In the genomic region with DNA sequence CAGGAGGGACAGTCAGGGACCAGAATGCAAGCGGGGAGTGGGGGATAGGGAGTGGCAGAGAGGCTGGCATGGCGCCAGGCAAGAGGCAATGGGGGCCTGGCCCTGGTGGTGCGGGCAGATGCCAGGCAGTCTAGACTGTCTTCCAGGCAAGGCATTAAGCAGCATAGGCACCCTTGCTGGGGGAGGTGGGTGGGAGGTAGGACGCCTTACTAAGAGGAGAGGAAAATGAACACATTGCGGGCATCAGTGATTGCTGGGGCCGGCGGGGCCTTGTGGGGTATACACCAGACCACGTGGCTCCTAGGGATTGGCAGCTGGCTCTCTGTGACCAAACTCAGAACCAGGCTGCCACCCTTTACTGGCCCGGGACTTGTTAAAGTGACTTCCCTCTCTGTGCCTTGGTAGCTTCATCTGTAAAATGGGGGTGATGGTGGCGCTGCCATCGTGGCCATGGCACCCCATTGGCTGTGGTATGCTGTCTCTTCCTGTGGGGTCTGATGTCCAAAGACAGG, we compare ENCODE assay signal across 10 cellular contexts. TPM values are rescaled to one million over a fixed set of nuclear protein-coding genes. Genes with fewer than 3 reads are reported as not detected.
A peak's percentile ranks its signal among the peaks of the same experiment; 100 is the strongest.
DNase-seq lines count a peak whose midpoint lies in the region; ATAC-seq and TF ChIP-seq lines count a peak whose summit lies in the region.
"Had no signal": no experiment of that assay in that cellular context is flagged by ENCODE, and none has a peak within 500 bp of the region (broad histone marks: within the 10 kb centered on the region; RNA-seq: fewer than 3 reads in every experiment).

No MANE protein-coding gene starts in this region.

- no peaks in the 10 kb centered on the region for H3K27me3 Mint-ChIP-seq in brain
- H3K27me3 Mint-ChIP-seq in nephron (ENCODE audit: low read depth), result no peaks in the 10 kb centered on the region

- intact Hi-C loops in HCT116 (cut with micrococcal nuclease), result no loop called here

- H3K4me3 Mint-ChIP-seq in brain (no peak overlapping the region), nephron (peak overlapping the region in 1 of 3 experiments; percentile 40)

- H3K9ac ChIP-seq in HCT116 (ENCODE audit: low read length), result no peak overlapping the region
- H3K9ac ChIP-seq in mesendoderm (ENCODE audit: low read length), result no peak overlapping the region

- TF ChIP-seq RAD21 in HCT116 (IDR thresholded peaks at IDR 0.05; ENCODE audit: low read depth), result no peak

- no peak overlapping the region for H2AK5ac ChIP-seq in mesendoderm (ENCODE audit: low read length)

- RAD21 ChIA-PET in HCT116 (lab: Charles Lee; ENCODE audit: low non-redundant PET in 1 of 2, low total read pairs in 2 of 2, uncharacterized antibody in 2 of 2, unreplicated experiment in 2 of 2), result no interaction called here

- CTCF ChIA-PET in HCT116 (lab: Charles Lee), result no interaction called here

- H3K9me3 Mint-ChIP-seq in brain (no peaks in the 10 kb centered on the region), nephron (no peaks in the 10 kb centered on the region)

- no peak overlapping the region for H3K4ac ChIP-seq in mesendoderm (ENCODE audit: low read depth, low read length)

- peaks cover 51% of the 10 kb centered on the region for H3K79me2 ChIP-seq in HCT116 (ENCODE audit: insufficient read depth, low read length)
- H3K79me2 ChIP-seq in mesendoderm (ENCODE audit: control insufficient read depth, insufficient read depth, low read length), result peaks cover 2% of the 10 kb centered on the region

- H2AFZ ChIP-seq in HCT116 (ENCODE audit: low read depth, low read length, poor library complexity, severe bottlenecking), result no peak overlapping the region

- no peak for DNase-seq in HCT116 (ENCODE audit: low read depth, low spot score)
- no peak for DNase-seq in NOMO-1 (lab: John Stamatoyannopoulos, UW; ENCODE audit: unreplicated experiment in 2 of 2)
- DNase-seq in mesendoderm, result no peak
- no peak for DNase-seq in iPS-NIHi7 (ENCODE audit: extremely low spot score)
- DNase-seq: NCI-H1417 treated with DMSO at 0.1 percent for 48 hours; stimulated activated naive CD4-positive, alpha-beta T cell treated with Interleukin-2 at 50 U/mL for 16 hours had no signal

- H3K4me1 Mint-ChIP-seq in brain (peaks cover 38% of the 10 kb centered on the region), nephron (peaks cover 27% of the 10 kb centered on the region)

- H3K36me3 Mint-ChIP-seq in brain, result peaks cover 28% of the 10 kb centered on the region
- peaks cover 19% of the 10 kb centered on the region for H3K36me3 Mint-ChIP-seq in nephron (ENCODE audit: low read depth)

- no peak overlapping the region for H3K56ac ChIP-seq in mesendoderm (ENCODE audit: low read length)

- no peak for TF ChIP-seq POLR2A in HCT116 (IDR thresholded peaks at IDR 0.05; ENCODE audit: borderline replicate concordance, extremely low read depth, insufficient read depth, insufficient read length)

- no peak overlapping the region for H3K23ac ChIP-seq in mesendoderm (ENCODE audit: low read length)

- H2BK5ac ChIP-seq in mesendoderm (ENCODE audit: low read length), result no peak overlapping the region

- H3K4me1 ChIP-seq in HCT116 (ENCODE audit: control insufficient read depth in 1 of 2, insufficient read depth in 2 of 2, low read length in 2 of 2) (peaks cover 46 to 58% of the 10 kb centered on the region in 2 experiments), mesendoderm (ENCODE audit: control insufficient read depth, low read depth, low read length) (peaks cover 4% of the 10 kb centered on the region)

- BruUV-seq in HCT116 (replicated peaks; lab: Mats Ljungman, UMichigan), result no TSS peak

- no peak overlapping the region for H4K5ac ChIP-seq in mesendoderm (ENCODE audit: low read length)

- peak overlapping the region; percentile 1; the same call in 1 of the 2 replicates for H3K27ac ChIP-seq in C4-2B
- H3K27ac ChIP-seq in HCT116 (ENCODE audit: low read depth, low read length), result peak overlapping the region; percentile 20; the same call in 1 of the 2 replicates
- no peak overlapping the region for H3K27ac ChIP-seq in mesendoderm (ENCODE audit: low read depth, low read length)

- no peak overlapping the region for H4K8ac ChIP-seq in mesendoderm (ENCODE audit: low read depth, low read length)

- H3K4me3 ChIP-seq in HCT116 (replicated peaks in 1 of 2; ENCODE audit: low read depth in 1 of 2, low read length in 2 of 2) (no peak overlapping the region), mesendoderm (ENCODE audit: low read length) (no peak overlapping the region)

- no peaks in the 10 kb centered on the region for H4K20me1 ChIP-seq in HCT116 (ENCODE audit: insufficient read depth)

- H3K9me2 ChIP-seq in HCT116 (ENCODE audit: insufficient read depth), result no peaks in the 10 kb centered on the region

- TF ChIP-seq CTCF in C4-2B (conservative IDR thresholded peaks at IDR 0.05) (no peak), HCT116 (IDR thresholded peaks at IDR 0.05 in 2 of 3, conservative IDR thresholded peaks at IDR 0.05 in 1 of 3; ENCODE audit: borderline replicate concordance in 1 of 3, insufficient read depth in 1 of 3, low read depth in 2 of 3, low read length in 2 of 3) (no peak), brain (conservative IDR thresholded peaks at IDR 0.05) (no peak), nephron (IDR thresholded peaks at IDR 0.05; ENCODE audit: unreplicated experiment in 3 of 3) (no peak)

- no peak overlapping the region for H2BK120ac ChIP-seq in mesendoderm (ENCODE audit: low read depth, low read length)

- H3K36me3 ChIP-seq in HCT116 (ENCODE audit: control insufficient read depth in 1 of 2, insufficient read depth in 2 of 2, low read length in 2 of 2), result peaks cover 5 to 8% of the 10 kb centered on the region in 2 experiments; a peak in 3 of 4 replicates
- H3K36me3 ChIP-seq in mesendoderm (ENCODE audit: control insufficient read depth, insufficient read depth, low read length), result peaks cover 5% of the 10 kb centered on the region

- ATAC-seq in HCT116 (no peak), HG03342 (IDR thresholded peaks at IDR 0.05; ENCODE audit: unreplicated experiment) (no peak)

- H3K18ac ChIP-seq in mesendoderm (ENCODE audit: low read length), result no peak overlapping the region

- POLR2A ChIA-PET in HCT116 (lab: Charles Lee), result no interaction called here

- no peak overlapping the region for H2BK15ac ChIP-seq in mesendoderm (replicated peaks; ENCODE audit: low read depth)

- peak overlapping the region; percentile 10 to 74 (median 54) for H3K27ac Mint-ChIP-seq in brain
- peak overlapping the region; percentile 95 to 99 (median 96) for H3K27ac Mint-ChIP-seq in nephron

- no peaks in the 10 kb centered on the region for H3K9me3 ChIP-seq in HCT116 (ENCODE audit: control insufficient read depth in 1 of 2, insufficient read depth in 1 of 2, low read depth in 1 of 2, low read length in 2 of 2)

- H3K27me3 ChIP-seq in HCT116 (ENCODE audit: insufficient read depth, low read length), result no peaks in the 10 kb centered on the region
- H3K27me3 ChIP-seq in mesendoderm (ENCODE audit: insufficient read depth, low read length, poor library complexity), result no peaks in the 10 kb centered on the region

- WGBS in mesendoderm (ENCODE audit: extremely low coverage, insufficient coverage, low lambda C conversion rate), result no CpG with 5 or more reads among the region's 11 CpGs

- peaks cover 7% of the 10 kb centered on the region for H3K79me1 ChIP-seq in mesendoderm (ENCODE audit: low read length)

- H3K4me2 ChIP-seq in HCT116 (ENCODE audit: low read length), result no peak overlapping the region
- H3K4me2 ChIP-seq in mesendoderm (ENCODE audit: low read length), result no peak overlapping the region

TF ChIP-seq in HCT116, 20 proteins besides CTCF, POLR2A, EP300 and RAD21 (continues in another document):
- no peak for TF ChIP-seq EZH2 (IDR thresholded peaks at IDR 0.05)
- TF ChIP-seq ZNF274 (IDR thresholded peaks at IDR 0.05; ENCODE audit: low read depth, low read length), result no peak
- no peak for TF ChIP-seq TCF7L2 (IDR thresholded peaks at IDR 0.05; ENCODE audit: borderline replicate concordance, extremely low read depth, insufficient read depth, insufficient read length)
- TF ChIP-seq SP1 (IDR thresholded peaks at IDR 0.05; ENCODE audit: low read depth), result no peak
- no peak for TF ChIP-seq SIN3A (IDR thresholded peaks at IDR 0.05; ENCODE audit: low read depth)
- TF ChIP-seq CEBPB (IDR thresholded peaks at IDR 0.05; ENCODE audit: low read depth), result no peak
- TF ChIP-seq ZFX (IDR thresholded peaks at IDR 0.05), result no peak
- TF ChIP-seq, protein P1, sequence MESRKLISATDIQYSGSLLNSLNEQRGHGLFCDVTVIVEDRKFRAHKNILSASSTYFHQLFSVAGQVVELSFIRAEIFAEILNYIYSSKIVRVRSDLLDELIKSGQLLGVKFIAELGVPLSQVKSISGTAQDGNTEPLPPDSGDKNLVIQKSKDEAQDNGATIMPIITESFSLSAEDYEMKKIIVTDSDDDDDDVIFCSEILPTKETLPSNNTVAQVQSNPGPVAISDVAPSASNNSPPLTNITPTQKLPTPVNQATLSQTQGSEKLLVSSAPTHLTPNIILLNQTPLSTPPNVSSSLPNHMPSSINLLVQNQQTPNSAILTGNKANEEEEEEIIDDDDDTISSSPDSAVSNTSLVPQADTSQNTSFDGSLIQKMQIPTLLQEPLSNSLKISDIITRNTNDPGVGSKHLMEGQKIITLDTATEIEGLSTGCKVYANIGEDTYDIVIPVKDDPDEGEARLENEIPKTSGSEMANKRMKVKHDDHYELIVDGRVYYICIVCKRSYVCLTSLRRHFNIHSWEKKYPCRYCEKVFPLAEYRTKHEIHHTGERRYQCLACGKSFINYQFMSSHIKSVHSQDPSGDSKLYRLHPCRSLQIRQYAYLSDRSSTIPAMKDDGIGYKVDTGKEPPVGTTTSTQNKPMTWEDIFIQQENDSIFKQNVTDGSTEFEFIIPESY (IDR thresholded peaks at IDR 0.05; ENCODE audit: extremely low read depth, insufficient replicate concordance, low read length), result no peak
- TF ChIP-seq, protein P2, sequence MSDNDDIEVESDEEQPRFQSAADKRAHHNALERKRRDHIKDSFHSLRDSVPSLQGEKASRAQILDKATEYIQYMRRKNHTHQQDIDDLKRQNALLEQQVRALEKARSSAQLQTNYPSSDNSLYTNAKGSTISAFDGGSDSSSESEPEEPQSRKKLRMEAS (IDR thresholded peaks at IDR 0.05), result no peak
- no peak for TF ChIP-seq EGR1 (IDR thresholded peaks at IDR 0.05; ENCODE audit: low read depth)
- TF ChIP-seq YY1 (IDR thresholded peaks at IDR 0.05; ENCODE audit: extremely low read depth, insufficient replicate concordance, low read depth, low read length), result no peak
- TF ChIP-seq POLR2AphosphoS5 (IDR thresholded peaks at IDR 0.05; ENCODE audit: low read depth, low read length), result no peak

RNA-seq across cellular contexts. Expression of a gene that starts 46.0 kb away (rescaled TPM):
- 183 TPM for total RNA-seq in HCT116 (2021; ENCODE audit: unreplicated experiment)
- polyA plus RNA-seq in HCT116 (2012), result 163 and 167 TPM in 2 replicates
- 134 TPM for polyA plus RNA-seq in brain (ENCODE audit: insufficient read depth, low read depth, low replicate concordance)
- 61.4 TPM for polyA plus RNA-seq in mesendoderm (2013, experiment 1 of 2)
- 60.6 TPM for polyA plus RNA-seq in mesendoderm (2013, experiment 2 of 2)
